Comparison of ENCODE assay signal across 10 cellular contexts in genomic region chr20:34403908-34404307, GRCh38. TPM values are rescaled to one million over a fixed set of nuclear protein-coding genes. Genes with fewer than 3 reads are reported as not detected.
A peak's percentile ranks its signal among the peaks of the same experiment; 100 is the strongest.
DNase-seq lines count a peak whose midpoint lies in the region; ATAC-seq and TF ChIP-seq lines count a peak whose summit lies in the region.
"Had no signal": no experiment of that assay in that cellular context is flagged by ENCODE, and none has a peak within 500 bp of the region (broad histone marks: within the 10 kb centered on the region; RNA-seq: fewer than 3 reads in every experiment).

No MANE protein-coding gene starts in this region.

- TF ChIP-seq CTCF in progenitor cell of endocrine pancreas (IDR thresholded peaks at IDR 0.05; ENCODE audit: unreplicated experiment): no peak

- intact Hi-C loops in aorta (cut with DNase I): no loop called here

- no peaks in the 10 kb centered on the region for H3K9me3 ChIP-seq in aorta (ENCODE audit: control insufficient read depth, low read length)

- no peak for DNase-seq in T-helper 2 cell treated with Interferon-gamma antibody and Interleukin-4, amounts not matched to agents 5 μg/mL and 100 μg/mL, for 36 hours (ENCODE audit: low spot score)
- DNase-seq in T-helper 2 cell (no peak), T-cell (no peak), progenitor cell of endocrine pancreas (ENCODE audit: low spot score, unreplicated experiment) (no peak), GOT3 (lab: John Stamatoyannopoulos, UW) (no peak), NCI-H524 treated with DMSO at 0.1 percent for 48 hours (lab: John Stamatoyannopoulos, UW) (no peak), aorta (no peak)
- DNase-seq: NCI-H446 treated with DMSO at 0.1 percent for 48 hours; stimulated activated CD4-positive, alpha-beta T cell treated with anti-CD3 and anti-CD28 coated beads, Interleukin-1b, Interleukin-23, amount 100 ng/mL, for 48 hours had no signal

- no peak overlapping the region for H3K4me3 Mint-ChIP-seq in T-helper 2 cell treated with Interferon-gamma antibody and Interleukin-4, amounts not matched to agents 5 μg/mL and 100 μg/mL, for 36 hours
- H3K4me3 Mint-ChIP-seq in T-cell: no peak overlapping the region
- H3K4me3 Mint-ChIP-seq in progenitor cell of endocrine pancreas (ENCODE audit: low read depth): no peak overlapping the region

- no peaks in the 10 kb centered on the region for H3K27me3 Mint-ChIP-seq in T-helper 2 cell treated with Interferon-gamma antibody and Interleukin-4, amounts not matched to agents 5 μg/mL and 100 μg/mL, for 36 hours (ENCODE audit: low read depth)
- no peaks in the 10 kb centered on the region for H3K27me3 Mint-ChIP-seq in T-cell
- no peaks in the 10 kb centered on the region for H3K27me3 Mint-ChIP-seq in progenitor cell of endocrine pancreas

- peaks cover 30% of the 10 kb centered on the region for H3K36me3 Mint-ChIP-seq in T-helper 2 cell treated with Interferon-gamma antibody and Interleukin-4, amounts not matched to agents 5 μg/mL and 100 μg/mL, for 36 hours (ENCODE audit: low read depth)
- H3K36me3 Mint-ChIP-seq in T-cell (peaks cover 26% of the 10 kb centered on the region), progenitor cell of endocrine pancreas (ENCODE audit: insufficient read depth) (peaks cover 18% of the 10 kb centered on the region)

- H3K27ac Mint-ChIP-seq in T-helper 2 cell treated with Interferon-gamma antibody and Interleukin-4, amounts not matched to agents 5 μg/mL and 100 μg/mL, for 36 hours: peak overlapping the region; percentile 7
- H3K27ac Mint-ChIP-seq in T-cell (peak overlapping the region; percentile 8 to 25), progenitor cell of endocrine pancreas (peak overlapping the region; percentile 10)

- 80 to 89% methylated on average over 1 of the region's 1 CpG for WGBS in aorta, 2 donors

- H3K27ac ChIP-seq in aorta (ENCODE audit: low read depth in 1 of 2, low read length in 2 of 2): no peak overlapping the region

- no peak overlapping the region for H3K4me3 ChIP-seq in aorta (ENCODE audit: low read length in 2 of 2)

- H3K4me1 ChIP-seq in aorta (ENCODE audit: control insufficient read depth in 1 of 2, insufficient read depth in 2 of 2, low read length in 2 of 2): peaks cover 0 to 2% of the 10 kb centered on the region in 2 donors

- peaks cover 19% of the 10 kb centered on the region for H3K4me1 Mint-ChIP-seq in T-helper 2 cell treated with Interferon-gamma antibody and Interleukin-4, amounts not matched to agents 5 μg/mL and 100 μg/mL, for 36 hours (ENCODE audit: low read depth)
- H3K4me1 Mint-ChIP-seq in T-cell: peaks cover 58 to 68% (median 66%) of the 10 kb centered on the region in 3 donors
- H3K4me1 Mint-ChIP-seq in progenitor cell of endocrine pancreas (ENCODE audit: low read depth): peaks cover 16% of the 10 kb centered on the region

- POLR2A ChIA-PET in T-cell (lab: Charles Lee): no interaction called here

- H3K36me3 ChIP-seq in aorta (ENCODE audit: control insufficient read depth in 1 of 2, insufficient read depth in 2 of 2, low read length in 1 of 2): no peaks in the 10 kb centered on the region

- no peaks in the 10 kb centered on the region for H3K9me3 Mint-ChIP-seq in T-helper 2 cell treated with Interferon-gamma antibody and Interleukin-4, amounts not matched to agents 5 μg/mL and 100 μg/mL, for 36 hours
- H3K9me3 Mint-ChIP-seq in T-cell: no peaks in the 10 kb centered on the region
- H3K9me3 Mint-ChIP-seq in progenitor cell of endocrine pancreas (ENCODE audit: low read depth): no peaks in the 10 kb centered on the region

- H3K27me3 ChIP-seq in aorta (ENCODE audit: control insufficient read depth in 1 of 2, insufficient read depth in 2 of 2, low read length in 1 of 2): no peaks in the 10 kb centered on the region

- CTCF ChIA-PET in T-cell (lab: Charles Lee): interaction anchor here in 1 of 2 donors (0.7 to 1.0 kb wide), 2 partner anchors 91 to 291 kb away, joined by 3 to 5 read pairs; no protein-coding TSS in a partner anchor

- ATAC-seq in HG02870 (IDR thresholded peaks at IDR 0.05; ENCODE audit: unreplicated experiment): peak; percentile 55
- ATAC-seq in T-cell (replicated peaks in 1 of 4): no peak
- ATAC-seq in aorta (ENCODE audit: low FRiP score): no peak

RNA-seq across cellular contexts. Expression of gene ITCH, which starts 40.8 kb away (rescaled TPM):
- total RNA-seq in T-cell (10 to 100 TPM; 50.5 to 63.6 (median 53.3) TPM), progenitor cell of endocrine pancreas (83.9 and 85.5 TPM in 2 replicates), aorta (10 to 100 TPM; 60.5 to 66.2 TPM)
- polyA plus RNA-seq in aorta: 10 to 100 TPM; 11.7 to 13.1 TPM
